In the genomic region with DNA sequence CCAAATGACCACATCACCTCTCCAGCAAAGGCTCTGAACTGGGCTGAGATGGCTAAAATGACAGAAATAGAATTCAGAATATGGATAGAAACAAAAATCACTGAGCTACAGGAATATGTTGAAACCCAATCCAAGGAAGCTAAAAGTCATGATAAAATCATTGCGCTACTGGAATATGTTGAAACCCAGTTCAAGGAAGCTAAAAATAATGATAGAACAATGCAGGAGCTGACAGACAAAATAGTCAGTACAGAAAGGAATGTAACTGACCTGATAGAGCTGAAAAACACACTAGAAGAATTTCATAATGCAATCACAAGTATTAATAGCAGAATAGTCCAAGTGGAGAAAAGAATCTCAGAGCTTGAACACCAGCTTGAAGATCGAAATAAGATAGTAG, we compare ENCODE assay signal across 17 cellular contexts.
DNase-seq lines count a peak whose midpoint lies in the region; TF ChIP-seq lines count a peak whose summit lies in the region.
"Had no signal": no experiment of that assay in that cellular context is flagged by ENCODE, and none has a peak within 500 bp of the region (broad histone marks: within the 10 kb centered on the region; RNA-seq: fewer than 3 reads in every experiment).

No MANE protein-coding gene starts in this region.

- H3K36me3 ChIP-seq in osteoblast (ENCODE audit: insufficient read depth, low read length) (no peaks in the 10 kb centered on the region), right atrium auricular region (no peaks in the 10 kb centered on the region)
- H3K36me3 ChIP-seq: BLaER1 treated with 17β-estradiol and CSF1 and Interleukin-3, amounts not matched to agents 10 nM and 100 nM had no signal

- H2AFZ ChIP-seq in osteoblast (ENCODE audit: low read length) = no peak overlapping the region

- H3K9me3 ChIP-seq in osteoblast (ENCODE audit: low read depth, low read length) (peaks cover 6% of the 10 kb centered on the region), right atrium auricular region (peaks cover 0 to 27% of the 10 kb centered on the region in 2 donors)

- H3K27ac ChIP-seq in osteoblast (ENCODE audit: low read depth, low read length) (no peak overlapping the region), right atrium auricular region (no peak overlapping the region)
- H3K27ac ChIP-seq: 22Rv1; A549; BLaER1 treated with 17β-estradiol and CSF1 and Interleukin-3, amounts not matched to agents 10 nM and 100 nM; C4-2B had no signal

- no peaks in the 10 kb centered on the region for H4K20me1 ChIP-seq in osteoblast (ENCODE audit: insufficient read depth, low read length)
- H4K20me1 ChIP-seq: BLaER1 treated with 17β-estradiol and CSF1 and Interleukin-3, amounts not matched to agents 10 nM and 100 nM had no signal

- DNase-seq in amniotic epithelial cell (ENCODE audit: low read depth) (peak; percentile 63), choroid plexus epithelial cell (ENCODE audit: low read depth) (peak; percentile 28), fibroblast of the aortic adventitia (ENCODE audit: low read depth) (peak; percentile 53), SHP77 treated with DMSO at 0.1 percent for 48 hours (lab: John Stamatoyannopoulos, UW) (no peak), osteoblast (ENCODE audit: insufficient read length, low spot score, missing footprints) (no peak), right atrium auricular region (ENCODE audit: low spot score) (no peak)
- DNase-seq: AML-193; Caco-2; Calu3; CD4-positive, alpha-beta T cell; CD8-positive, alpha-beta T cell; DMS79 treated with DMSO at 0.1 percent for 48 hours; GF-D8 had no signal

- H3K27me3 ChIP-seq in osteoblast (ENCODE audit: insufficient read depth, low read length) (no peaks in the 10 kb centered on the region), right atrium auricular region (no peaks in the 10 kb centered on the region)
- H3K27me3 ChIP-seq: BLaER1 treated with 17β-estradiol and CSF1 and Interleukin-3, amounts not matched to agents 10 nM and 100 nM had no signal

- no peak for TF ChIP-seq CTCF in choroid plexus epithelial cell (conservative IDR thresholded peaks at IDR 0.05; ENCODE audit: low read depth, low read length)
- TF ChIP-seq CTCF in fibroblast of the aortic adventitia (IDR thresholded peaks at IDR 0.05; ENCODE audit: insufficient read depth, low read length) = no peak
- TF ChIP-seq CTCF in osteoblast (IDR thresholded peaks at IDR 0.05; ENCODE audit: extremely low read depth, low read depth, low read length) = no peak
- TF ChIP-seq CTCF in right atrium auricular region (IDR thresholded peaks at IDR 0.05) = no peak

- H3K4me2 ChIP-seq in osteoblast (ENCODE audit: insufficient read depth, low read length) = no peak overlapping the region
- H3K4me2 ChIP-seq: A549; BLaER1 treated with 17β-estradiol and CSF1 and Interleukin-3, amounts not matched to agents 10 nM and 100 nM had no signal

- H3K4me1 ChIP-seq in osteoblast (ENCODE audit: insufficient read depth, low read length) (peaks cover 6% of the 10 kb centered on the region), right atrium auricular region (peaks cover 0 to 5% of the 10 kb centered on the region in 2 donors)
- H3K4me1 ChIP-seq: A549; BLaER1 treated with 17β-estradiol and CSF1 and Interleukin-3, amounts not matched to agents 10 nM and 100 nM; Caco-2 had no signal

- H3K4me3 ChIP-seq in choroid plexus epithelial cell (ENCODE audit: low read depth, low read length) = no peak overlapping the region
- no peak overlapping the region for H3K4me3 ChIP-seq in fibroblast of the aortic adventitia (ENCODE audit: low read depth, low read length)
- H3K4me3 ChIP-seq in osteoblast (ENCODE audit: insufficient read depth, low read length) = no peak overlapping the region
- no peak overlapping the region for H3K4me3 ChIP-seq in right atrium auricular region
- H3K4me3 ChIP-seq: A549; BLaER1 treated with 17β-estradiol and CSF1 and Interleukin-3, amounts not matched to agents 10 nM and 100 nM had no signal

- H3K79me2 ChIP-seq in osteoblast (ENCODE audit: insufficient read depth, low read length) = no peaks in the 10 kb centered on the region

Comparison
In these comparisons a context has a peak if more than half of its experiments do, and no peak if none do; other contexts are left out.
1. DNase-seq: peak in amniotic epithelial cell (single experiment), choroid plexus epithelial cell (single experiment) and fibroblast of the aortic adventitia (single experiment); none in SHP77 treated with DMSO at 0.1 percent for 48 hours (single experiment), osteoblast (single experiment) and right atrium auricular region (single experiment).